ENCODE assay signal across 29 cellular contexts in genomic region chr14:72970824-72971434, GRCh38.
"Had no signal": no experiment of that assay in that cellular context is flagged by ENCODE, and none has a peak within 500 bp of the region (broad histone marks: within the 10 kb centered on the region; RNA-seq: fewer than 3 reads in every experiment).

No MANE protein-coding gene starts in this region.

- H3K4me3 ChIP-seq: adrenal gland, body of pancreas, esophagus squamous epithelium had no signal

- H3K9me3 ChIP-seq: adrenal gland, body of pancreas, esophagus squamous epithelium had no signal

- H3K4me1 ChIP-seq: adrenal gland, body of pancreas, esophagus squamous epithelium had no signal

- ATAC-seq: activated CD4-positive, CD25-positive, alpha-beta regulatory T cell treated with anti-CD3 and anti-CD28 coated beads, Interleukin-2, amount 50 U/mL, for 24 hours; activated CD8-positive, alpha-beta T cell treated with anti-CD3 and anti-CD28 coated beads for 36 hours; activated naive CD8-positive, alpha-beta T cell treated with anti-CD3 and anti-CD28 coated beads, Interleukin-2, amount 50 U/mL, for 24 hours; body of pancreas; effector memory CD8-positive, alpha-beta T cell; T-helper 17 cell had no signal

- H3K27ac ChIP-seq: adrenal gland, body of pancreas, esophagus squamous epithelium, WERI-Rb-1 had no signal

- H3K27me3 ChIP-seq: adrenal gland, body of pancreas, esophagus squamous epithelium had no signal

- DNase-seq: activated B cell treated with CpG ODN at 0.5 μM for 24 hours; activated CD4-positive, alpha-beta T cell treated with anti-CD3 and anti-CD28 coated beads for 48 hours; activated CD4-positive, alpha-beta T cell treated with anti-CD3 and anti-CD28 coated beads, Interleukin-2, amount 50 U/mL, for 1 hour; activated CD4-positive, alpha-beta T cell treated with anti-CD3 and anti-CD28 coated beads, Interleukin-2, amount 50 U/mL, for 48 hours; activated CD8-positive, alpha-beta memory T cell treated with anti-CD3 and anti-CD28 coated beads for 24 hours; activated CD8-positive, alpha-beta T cell treated with anti-CD3 and anti-CD28 coated beads for 36 hours; activated effector memory CD4-positive, alpha-beta T cell treated with anti-CD3 and anti-CD28 coated beads, Interleukin-2, amount 50 U/mL, for 16 hours; activated naive CD4-positive, alpha-beta T cell treated with anti-CD3 and anti-CD28 coated beads for 36 hours; activated naive CD8-positive, alpha-beta T cell treated with anti-CD3 and anti-CD28 coated beads for 36 hours; activated naive CD8-positive, alpha-beta T cell treated with anti-CD3 and anti-CD28 coated beads, Interleukin-2, amount 50 U/mL, for 24 hours; activated T-cell treated with anti-CD3 and anti-CD28 coated beads, Interleukin-2, amount 50 U/mL, for 48 hours; adrenal gland; aorta; body of pancreas; caudate nucleus; cortex of kidney; dermis blood vessel endothelial cell; effector CD4-positive, alpha-beta T cell; effector memory CD8-positive, alpha-beta T cell; erythroblast; esophagus squamous epithelium; foreskin melanocyte; head of caudate nucleus; T-helper 1 cell; T-helper 17 cell; T1000; WERI-Rb-1 had no signal

- FAIRE-seq: colon had no signal
